11 cellular contexts compared by ENCODE assay signal in genomic region chr18:8450013-8450412, GRCh38.
DNase-seq lines count a peak whose midpoint lies in the region; ATAC-seq and TF ChIP-seq lines count a peak whose summit lies in the region.
"Had no signal": no experiment of that assay in that cellular context is flagged by ENCODE, and none has a peak within 500 bp of the region (broad histone marks: within the 10 kb centered on the region; RNA-seq: fewer than 3 reads in every experiment).

No MANE protein-coding gene starts in this region.

- no peaks in the 10 kb centered on the region for H3K27me3 Mint-ChIP-seq in activated CD4-positive, alpha-beta memory T cell treated with anti-CD3 and anti-CD28 coated beads, Interleukin-2, amount 10 ng/mL, durations not matched to agents 7 days and 5 days

- no peak for ATAC-seq in GM21717 (IDR thresholded peaks at IDR 0.05; ENCODE audit: unreplicated experiment)

- H3K23ac ChIP-seq in neuronal stem cell (ENCODE audit: low read depth, low read length, poor library complexity) = no peak overlapping the region

- H3K36me3 Mint-ChIP-seq in activated CD4-positive, alpha-beta memory T cell treated with anti-CD3 and anti-CD28 coated beads, Interleukin-2, amount 10 ng/mL, durations not matched to agents 7 days and 5 days (ENCODE audit: low read depth) = no peaks in the 10 kb centered on the region

- H3K9ac ChIP-seq in neuronal stem cell (ENCODE audit: low read depth, low read length, poor library complexity) = no peak overlapping the region

- H3K4me2 ChIP-seq in neuronal stem cell (ENCODE audit: insufficient read depth, low read length, poor library complexity, severe bottlenecking) = no peak overlapping the region

- H2BK12ac ChIP-seq in neuronal stem cell (ENCODE audit: low read length) = no peak overlapping the region

- H3K4me3 Mint-ChIP-seq in activated CD4-positive, alpha-beta memory T cell treated with anti-CD3 and anti-CD28 coated beads, Interleukin-2, amount 10 ng/mL, durations not matched to agents 7 days and 5 days = no peak overlapping the region

- DNase-seq in EH (ENCODE audit: low read depth) (peak; percentile 24), cardiac fibroblast (ENCODE audit: low read depth in 2 of 2) (peak in 1 of 2 donors; percentile 5), neuronal stem cell (ENCODE audit: low spot score) (no peak), DMS153 (lab: John Stamatoyannopoulos, UW) (no peak)
- no peak for DNase-seq in activated CD4-positive, alpha-beta memory T cell treated with anti-CD3 and anti-CD28 coated beads, Interleukin-2, amount 10 ng/mL, durations not matched to agents 7 days and 5 days
- no peak for DNase-seq in activated CD4-positive, alpha-beta T cell treated with anti-CD3 and anti-CD28 coated beads for 48 hours
- DNase-seq: activated effector memory CD4-positive, alpha-beta T cell treated with anti-CD3 and anti-CD28 coated beads, Interleukin-2, amount 50 U/mL, for 16 hours; stimulated activated naive CD4-positive, alpha-beta T cell treated with Interleukin-2 at 50 U/mL for 16 hours had no signal

- TF ChIP-seq CTCF in LNCAP (IDR thresholded peaks at IDR 0.05) = peak; percentile 49; the same call in 1 of the 2 replicates
- TF ChIP-seq CTCF in cardiac fibroblast (IDR thresholded peaks at IDR 0.05; ENCODE audit: low read depth, low read length) = peak; percentile 57

- no peaks in the 10 kb centered on the region for H3K36me3 ChIP-seq in neuronal stem cell (replicated peaks in 1 of 2; ENCODE audit: control insufficient read depth in 2 of 2, insufficient read depth in 2 of 2, low read length in 2 of 2)
- H3K36me3 ChIP-seq: esophagus muscularis mucosa had no signal

- no peak overlapping the region for H2BK5ac ChIP-seq in neuronal stem cell (ENCODE audit: low read length)

- H3K4me1 ChIP-seq in neuronal stem cell (ENCODE audit: control insufficient read depth in 2 of 2, insufficient read depth in 1 of 2, low read depth in 1 of 2, low read length in 2 of 2) = no peaks in the 10 kb centered on the region

- H4K8ac ChIP-seq in neuronal stem cell (ENCODE audit: low read depth, low read length) = no peak overlapping the region

- peak overlapping the region; percentile 21 for H2AFZ ChIP-seq in neuronal stem cell (ENCODE audit: low read length)

- CTCF ChIA-PET in activated CD4-positive, alpha-beta memory T cell treated with anti-CD3 and anti-CD28 coated beads, Interleukin-2, amount 10 ng/mL, durations not matched to agents 7 days and 5 days (lab: Charles Lee) = no interaction called here

- H3K14ac ChIP-seq in neuronal stem cell (ENCODE audit: low read length) = no peak overlapping the region

- WGBS in neuronal stem cell (ENCODE audit: extremely low coverage in 2 of 2, insufficient read length in 2 of 2, insufficient replicate concordance in 1 of 2), 2 donors = no CpG with 5 or more reads among the region's 5 CpGs

- POLR2A ChIA-PET in activated CD4-positive, alpha-beta memory T cell treated with anti-CD3 and anti-CD28 coated beads, Interleukin-2, amount 10 ng/mL, durations not matched to agents 7 days and 5 days (lab: Charles Lee) = no interaction called here

- H3K9me3 Mint-ChIP-seq in activated CD4-positive, alpha-beta memory T cell treated with anti-CD3 and anti-CD28 coated beads, Interleukin-2, amount 10 ng/mL, durations not matched to agents 7 days and 5 days = no peaks in the 10 kb centered on the region

- no peak overlapping the region for H3K4me3 ChIP-seq in cardiac fibroblast (replicated peaks in 1 of 2; ENCODE audit: low read depth in 2 of 2, low read length in 2 of 2)
- H3K4me3 ChIP-seq in neuronal stem cell (ENCODE audit: low read length in 2 of 2) = no peak overlapping the region
- H3K4me3 ChIP-seq: esophagus muscularis mucosa had no signal

- no peaks in the 10 kb centered on the region for H3K79me1 ChIP-seq in neuronal stem cell (ENCODE audit: low read depth, low read length)

- no peak overlapping the region for H2AK5ac ChIP-seq in neuronal stem cell (ENCODE audit: low read depth, low read length)

- no peak overlapping the region for H2BK120ac ChIP-seq in neuronal stem cell (ENCODE audit: low read depth, low read length)

- no peak overlapping the region for H3K4ac ChIP-seq in neuronal stem cell (ENCODE audit: low read length)

- H3K18ac ChIP-seq in neuronal stem cell (ENCODE audit: low read length) = no peak overlapping the region

- no peak overlapping the region for H3K27ac Mint-ChIP-seq in activated CD4-positive, alpha-beta memory T cell treated with anti-CD3 and anti-CD28 coated beads, Interleukin-2, amount 10 ng/mL, durations not matched to agents 7 days and 5 days

- H3K9me3 ChIP-seq in neuronal stem cell (replicated peaks in 1 of 2; ENCODE audit: control insufficient read depth in 2 of 2, insufficient read depth in 1 of 2, low read depth in 1 of 2, low read length in 2 of 2) = no peaks in the 10 kb centered on the region
- H3K9me3 ChIP-seq: esophagus muscularis mucosa had no signal

- H4K91ac ChIP-seq in neuronal stem cell (ENCODE audit: low read depth, low read length, poor library complexity) = no peak overlapping the region

- no peaks in the 10 kb centered on the region for H3K27me3 ChIP-seq in neuronal stem cell (ENCODE audit: control insufficient read depth in 3 of 3, insufficient read depth in 3 of 3, low read depth in 1 of 3, low read length in 3 of 3)
- H3K27me3 ChIP-seq: esophagus muscularis mucosa had no signal

- H3K4me1 Mint-ChIP-seq in activated CD4-positive, alpha-beta memory T cell treated with anti-CD3 and anti-CD28 coated beads, Interleukin-2, amount 10 ng/mL, durations not matched to agents 7 days and 5 days = no peaks in the 10 kb centered on the region

- no peak overlapping the region for H3K27ac ChIP-seq in neuronal stem cell (replicated peaks; ENCODE audit: low read length)

- H2BK15ac ChIP-seq in neuronal stem cell (ENCODE audit: low read length) = no peak overlapping the region
